ENCODE assay signal across 14 cellular contexts in the genomic region with DNA sequence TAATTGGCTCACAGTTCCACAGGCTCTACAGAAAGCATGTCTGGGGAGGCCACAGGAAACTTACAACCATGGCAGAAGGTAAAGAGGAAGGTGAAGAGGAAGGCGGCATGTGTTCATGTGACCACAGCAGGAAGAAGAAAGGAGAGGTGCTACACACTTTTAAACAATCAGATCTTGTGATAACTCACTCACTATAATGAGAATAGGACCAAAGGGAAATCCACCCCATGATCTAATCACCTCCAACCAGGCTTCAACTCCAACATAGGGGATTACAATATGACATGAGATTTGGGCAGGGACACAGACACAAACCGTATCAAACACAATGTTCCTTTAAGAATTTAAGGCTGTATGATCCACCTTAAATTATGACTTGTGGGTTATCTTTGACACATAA. TPM values are rescaled to one million over a fixed set of nuclear protein-coding genes. Genes with fewer than 3 reads are reported as not detected.
DNase-seq lines count a peak whose midpoint lies in the region; ATAC-seq lines count a peak whose summit lies in the region.
"Had no signal": no experiment of that assay in that cellular context is flagged by ENCODE, and none has a peak within 500 bp of the region (broad histone marks: within the 10 kb centered on the region; RNA-seq: fewer than 3 reads in every experiment).

No MANE protein-coding gene starts in this region.

- peak; percentile 31 for DNase-seq in activated naive CD4-positive, alpha-beta T cell treated with anti-CD3 and anti-CD28 coated beads for 36 hours
- DNase-seq in activated naive CD4-positive, alpha-beta T cell treated with anti-CD3 and anti-CD28 coated beads, Interleukin-2, amount 50 U/mL, for 16 hours, result no peak
- peak in 10 of 34 experiments; percentile 4 to 22 (median 12) for DNase-seq in T-cell
- DNase-seq in dermis blood vessel endothelial cell, result peak; percentile 31
- DNase-seq in stimulated activated naive CD4-positive, alpha-beta T cell treated with Interleukin-2 at 50 U/mL for 16 hours (lab: John Stamatoyannopoulos, UW), result peak; percentile 1
- DNase-seq in head of caudate nucleus, result no peak
- DNase-seq in mesenteric fat pad (ENCODE audit: low spot score), result no peak
- DNase-seq in middle frontal gyrus (ENCODE audit: extremely low spot score, low spot score), result no peak
- DNase-seq: DMS79 treated with DMSO at 0.1 percent for 48 hours; NCI-H1092 treated with DMSO at 0.1 percent for 48 hours; NCI-H2227 treated with DMSO at 0.1 percent for 48 hours; posterior cingulate gyrus; stimulated activated CD4-positive, alpha-beta T cell treated with anti-CD3 and anti-CD28 coated beads, Interleukin-12 subunit alpha, Interleukin-12 subunit beta, amount 100 ng/mL, for 4 hours had no signal

- peak overlapping the region; percentile 30 for H3K4me3 Mint-ChIP-seq in activated naive CD4-positive, alpha-beta T cell treated with anti-CD3 and anti-CD28 coated beads for 36 hours
- peak overlapping the region; percentile 5 to 70 (median 48) for H3K4me3 Mint-ChIP-seq in T-cell
- H3K4me3 Mint-ChIP-seq: mesothelial cell of epicardium had no signal

- peak; percentile 40 to 91 (median 82) for ATAC-seq in T-cell (replicated peaks in 1 of 4)

- CTCF ChIA-PET in activated naive CD4-positive, alpha-beta T cell treated with anti-CD3 and anti-CD28 coated beads for 36 hours (lab: Charles Lee), result no interaction called here
- CTCF ChIA-PET in T-cell (lab: Charles Lee), result no interaction called here

- no peaks in the 10 kb centered on the region for H3K9me3 Mint-ChIP-seq in activated naive CD4-positive, alpha-beta T cell treated with anti-CD3 and anti-CD28 coated beads for 36 hours
- no peaks in the 10 kb centered on the region for H3K9me3 Mint-ChIP-seq in T-cell

- H3K36me3 Mint-ChIP-seq in activated naive CD4-positive, alpha-beta T cell treated with anti-CD3 and anti-CD28 coated beads for 36 hours (ENCODE audit: low read depth), result peaks cover 2% of the 10 kb centered on the region
- no peaks in the 10 kb centered on the region for H3K36me3 Mint-ChIP-seq in T-cell

- no peaks in the 10 kb centered on the region for H3K27me3 Mint-ChIP-seq in activated naive CD4-positive, alpha-beta T cell treated with anti-CD3 and anti-CD28 coated beads for 36 hours (ENCODE audit: low read depth)
- no peaks in the 10 kb centered on the region for H3K27me3 Mint-ChIP-seq in T-cell

- H3K27ac Mint-ChIP-seq in activated naive CD4-positive, alpha-beta T cell treated with anti-CD3 and anti-CD28 coated beads for 36 hours, result peak overlapping the region; percentile 76
- H3K27ac Mint-ChIP-seq in T-cell, result peak overlapping the region; percentile 81 to 92
- H3K27ac Mint-ChIP-seq: mesothelial cell of epicardium had no signal

- intact Hi-C loops in activated naive CD4-positive, alpha-beta T cell treated with anti-CD3 and anti-CD28 coated beads for 36 hours (cut with micrococcal nuclease), result loop anchor here (1.0 to 2.0 kb wide), 2 partner anchors 10 to 315 kb away; a partner anchor contains a TSS
- intact Hi-C loops in head of caudate nucleus (cut with DNase I), result no loop called here

- peaks cover 15% of the 10 kb centered on the region for H3K4me1 Mint-ChIP-seq in activated naive CD4-positive, alpha-beta T cell treated with anti-CD3 and anti-CD28 coated beads for 36 hours (ENCODE audit: low read depth)
- peaks cover 19 to 24% (median 23%) of the 10 kb centered on the region in 3 donors for H3K4me1 Mint-ChIP-seq in T-cell
- H3K4me1 Mint-ChIP-seq: mesothelial cell of epicardium had no signal

- POLR2A ChIA-PET in T-cell (lab: Charles Lee), result interaction anchor here in 1 of 2 donors (0.7 kb wide), 1 partner anchor 181 kb away, joined by 7 read pairs; no protein-coding TSS in a partner anchor

RNA-seq across cellular contexts. Expression of a gene that starts 10.5 kb away (rescaled TPM):
- total RNA-seq in activated naive CD4-positive, alpha-beta T cell treated with anti-CD3 and anti-CD28 coated beads for 36 hours, result 10 to 100 TPM; 53.7 to 53.9 TPM
- total RNA-seq in T-cell, result 10 to 100 TPM; 13.8 to 18.2 (median 16.6) TPM
- 55.3 TPM in 2 replicates for total RNA-seq in dermis blood vessel endothelial cell
- 20.6 TPM for total RNA-seq in mesenteric fat pad

Comparison
In these comparisons a context has a peak if more than half of its experiments do, and no peak if none do; other contexts are left out.
1. DNase-seq: peak in activated naive CD4-positive, alpha-beta T cell treated with anti-CD3 and anti-CD28 coated beads for 36 hours (single experiment), dermis blood vessel endothelial cell (single experiment) and stimulated activated naive CD4-positive, alpha-beta T cell treated with Interleukin-2 at 50 U/mL for 16 hours (single experiment); none in activated naive CD4-positive, alpha-beta T cell treated with anti-CD3 and anti-CD28 coated beads, Interleukin-2, amount 50 U/mL, for 16 hours (single experiment), head of caudate nucleus (0 of 42), mesenteric fat pad (single experiment) and middle frontal gyrus (single experiment).